ENCODE assay signal across 8 cellular contexts in the genomic region with DNA sequence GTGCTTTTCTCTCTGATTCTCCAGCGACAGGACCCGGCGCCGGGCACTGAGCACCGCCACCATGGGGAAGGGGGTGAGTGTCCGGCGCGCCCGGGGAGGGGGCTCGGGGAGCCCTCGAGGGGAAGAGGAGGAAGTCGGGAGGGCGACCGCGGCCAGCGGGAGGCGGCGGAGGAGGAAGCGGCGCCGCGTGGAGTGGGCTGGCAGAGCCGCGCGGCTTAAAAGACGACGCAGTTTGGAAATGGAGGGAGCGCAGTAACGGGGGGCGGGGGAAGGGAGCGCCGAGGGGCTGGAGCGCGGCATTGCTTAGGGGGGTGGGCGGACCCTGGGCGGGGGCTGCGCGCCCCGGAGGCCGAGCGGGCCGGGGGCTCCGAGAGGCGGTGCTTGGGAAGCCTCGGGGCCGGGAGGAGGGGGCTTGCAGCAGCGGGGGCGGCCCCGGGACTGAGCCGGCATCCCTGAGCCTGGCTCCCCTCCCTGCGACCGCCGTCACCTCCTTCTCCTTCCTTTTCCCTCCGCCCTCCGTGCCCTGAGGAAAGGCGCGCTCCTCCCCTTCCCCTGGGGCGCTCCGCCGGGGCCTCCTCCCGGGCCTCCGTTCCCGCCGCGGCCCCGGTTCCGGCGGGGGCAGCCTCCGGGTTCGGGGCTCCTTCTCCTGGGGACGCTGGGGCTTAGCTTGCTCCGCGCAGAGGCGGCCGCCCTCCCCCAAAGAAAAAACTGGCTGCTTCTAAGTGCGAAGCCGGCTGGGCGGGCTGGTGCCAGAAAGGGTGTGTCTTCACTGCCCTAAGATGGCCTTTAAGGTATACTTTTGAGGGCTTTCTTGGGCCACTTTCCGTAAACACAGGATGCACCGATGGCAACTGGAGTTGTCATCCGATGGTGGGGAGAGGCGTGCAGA. TPM values are rescaled to one million over a fixed set of nuclear protein-coding genes. Genes with fewer than 3 reads are reported as not detected.
DNase-seq lines count a peak whose midpoint lies in the region; ATAC-seq and TF ChIP-seq lines count a peak whose summit lies in the region.

No MANE protein-coding gene starts in this region.

- H3K36me3 ChIP-seq in A673 (ENCODE audit: insufficient read depth, low read length, poor library complexity, severe bottlenecking) (peaks cover 45% of the 10 kb centered on the region), HUES64 (ENCODE audit: insufficient read depth, low read length) (no peaks in the 10 kb centered on the region), SU-DHL-6 (ENCODE audit: low read length) (no peaks in the 10 kb centered on the region), rectal smooth muscle tissue (ENCODE audit: control insufficient read depth, insufficient read depth, low read length) (no peaks in the 10 kb centered on the region)

- POLR2A ChIA-PET in A673 (lab: Charles Lee; ENCODE audit: low non-redundant PET), result interaction anchor here (0.6 kb wide), 1 partner anchor 9 kb away, joined by 3 read pairs; no protein-coding TSS in a partner anchor

- H3K27ac ChIP-seq in A673 (ENCODE audit: low read depth, low read length, poor library complexity, severe bottlenecking), result peak overlapping the region; percentile 97
- H3K27ac ChIP-seq in HUES64 (ENCODE audit: low read depth, low read length), result peak overlapping the region; percentile 96
- H3K27ac ChIP-seq in SU-DHL-6 (ENCODE audit: low read depth, low read length), result no peak overlapping the region; the same call in 1 of the 2 replicates
- peak overlapping the region; percentile 88 for H3K27ac ChIP-seq in angular gyrus (ENCODE audit: low read depth, low read length)
- H3K27ac ChIP-seq in rectal smooth muscle tissue (ENCODE audit: low read depth, low read length), result peak overlapping the region; percentile 87

- H3K4me2 ChIP-seq in SU-DHL-6 (ENCODE audit: low read depth, low read length, poor library complexity, severe bottlenecking), result peak overlapping the region; percentile 63

- peak overlapping the region; percentile 94 for H3K9ac ChIP-seq in HUES64 (ENCODE audit: low read depth, low read length)
- peak overlapping the region; percentile 89 for H3K9ac ChIP-seq in SU-DHL-6 (ENCODE audit: low read length)
- H3K9ac ChIP-seq in rectal smooth muscle tissue (ENCODE audit: low read length), result peak overlapping the region; percentile 84

- DNase-seq in A673 (ENCODE audit: low spot score) (peak; percentile 74), hepatic stellate cell (ENCODE audit: low spot score) (peak; percentile 48)

- H3F3A ChIP-seq in SU-DHL-6 (ENCODE audit: insufficient read depth), result no peaks in the 10 kb centered on the region

- peak overlapping the region; percentile 91 for H3K4me3 ChIP-seq in A673 (ENCODE audit: low read depth, low read length, poor library complexity, severe bottlenecking)
- peak overlapping the region; percentile 77 for H3K4me3 ChIP-seq in HUES64 (ENCODE audit: low read length)
- H3K4me3 ChIP-seq in SU-DHL-6 (ENCODE audit: insufficient read depth, low read length, poor library complexity, severe bottlenecking), result peak overlapping the region; percentile 98
- H3K4me3 ChIP-seq in rectal smooth muscle tissue (ENCODE audit: low read length), result peak overlapping the region; percentile 81

- intact Hi-C loops in A673 (cut with micrococcal nuclease; ENCODE audit: unreplicated experiment), result loop anchor here (2.0 to 5.0 kb wide), 2 partner anchors 15 to 114 kb away; no protein-coding TSS in a partner anchor

- CTCF ChIA-PET in A673 (lab: Charles Lee), result no interaction called here

- no peaks in the 10 kb centered on the region for H3K9me3 ChIP-seq in A673 (ENCODE audit: low read depth, low read length, poor library complexity, severe bottlenecking)
- H3K9me3 ChIP-seq in HUES64 (ENCODE audit: insufficient read depth, low read depth, low read length), result no peaks in the 10 kb centered on the region
- H3K9me3 ChIP-seq in SU-DHL-6 (ENCODE audit: insufficient read depth, low read length), result no peaks in the 10 kb centered on the region

- ATAC-seq in GM18867 (IDR thresholded peaks at IDR 0.05; ENCODE audit: unreplicated experiment) (peak; percentile 18), GM18861 (IDR thresholded peaks at IDR 0.05; ENCODE audit: unreplicated experiment) (no peak)

- H3K79me2 ChIP-seq in SU-DHL-6 (ENCODE audit: insufficient read depth, low read length), result peaks cover 43% of the 10 kb centered on the region

- TF ChIP-seq CTCF in A673 (conservative IDR thresholded peaks at IDR 0.05; ENCODE audit: low read depth, low read length) (no peak), SU-DHL-6 (IDR thresholded peaks at IDR 0.05; ENCODE audit: insufficient read depth, low read length, poor library complexity, severe bottlenecking) (no peak)

- no TSS peak for BruUV-seq in A673 (replicated peaks; lab: Mats Ljungman, UMichigan)

- peak overlapping the region; percentile 92 for H2AFZ ChIP-seq in SU-DHL-6 (ENCODE audit: low read depth, low read length, severe bottlenecking)

- H3K4me1 ChIP-seq in A673 (ENCODE audit: insufficient read depth, low read length, poor library complexity, severe bottlenecking) (peaks cover 48% of the 10 kb centered on the region), HUES64 (ENCODE audit: insufficient read depth, low read length) (peaks cover 46% of the 10 kb centered on the region), rectal smooth muscle tissue (ENCODE audit: control insufficient read depth, insufficient read depth, low read length) (peaks cover 43% of the 10 kb centered on the region)

- H3K9me2 ChIP-seq in SU-DHL-6 (replicated peaks; ENCODE audit: insufficient read depth, low read length), result no peaks in the 10 kb centered on the region

- under 1% methylated on average over 82 of the region's 82 CpGs for WGBS in HUES64

- peaks cover 27% of the 10 kb centered on the region for H4K20me1 ChIP-seq in SU-DHL-6 (ENCODE audit: low read depth, low read length)

- H3K27me3 ChIP-seq in A673 (replicated peaks; ENCODE audit: insufficient read depth, low read depth, low read length, poor library complexity), result no peaks in the 10 kb centered on the region
- H3K27me3 ChIP-seq in HUES64 (ENCODE audit: insufficient read depth, low read length), result peaks cover 11% of the 10 kb centered on the region
- H3K27me3 ChIP-seq in SU-DHL-6 (ENCODE audit: low read length), result no peaks in the 10 kb centered on the region
- no peaks in the 10 kb centered on the region for H3K27me3 ChIP-seq in rectal smooth muscle tissue (ENCODE audit: control insufficient read depth, insufficient read depth, low read length)

RNA-seq across cellular contexts. Expression of gene ATP1A1, which starts 0.7 kb away (rescaled TPM):
- total RNA-seq in A673 (2021), result 1,293 and 1,420 TPM in 2 replicates
- polyA plus RNA-seq in HUES64 (2013, experiment 1 of 2), result 203 TPM
- polyA plus RNA-seq in HUES64 (2013, experiment 2 of 2), result 200 TPM
